20 cellular contexts compared by ENCODE assay signal in the genomic region with DNA sequence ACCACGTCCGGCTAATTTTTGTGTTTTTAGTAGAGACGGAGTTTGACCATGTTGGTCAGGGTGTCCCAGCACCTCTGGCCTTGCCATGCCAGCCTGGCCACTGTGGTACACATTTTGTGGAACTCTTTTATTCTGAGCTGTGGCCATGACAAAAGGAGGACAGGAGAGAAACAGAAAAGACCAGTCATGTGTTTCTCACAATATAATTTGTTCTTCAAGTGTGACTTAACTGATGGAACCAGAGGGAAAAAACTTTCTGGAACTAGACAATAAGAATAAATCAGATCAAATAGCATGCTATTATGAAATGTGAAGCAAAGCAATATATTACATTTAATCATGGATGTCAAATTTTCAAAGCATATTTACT. TPM values are rescaled to one million over a fixed set of nuclear protein-coding genes. Genes with fewer than 3 reads are reported as not detected.
DNase-seq lines count a peak whose midpoint lies in the region; ATAC-seq, FAIRE-seq and TF ChIP-seq lines count a peak whose summit lies in the region.
"Had no signal": no experiment of that assay in that cellular context is flagged by ENCODE, and none has a peak within 500 bp of the region (broad histone marks: within the 10 kb centered on the region; RNA-seq: fewer than 3 reads in every experiment).

No MANE protein-coding gene starts in this region.

- H3K79me2 ChIP-seq in HepG2 (ENCODE audit: insufficient read depth, low read length), result peaks cover 7% of the 10 kb centered on the region

- H3K27ac Mint-ChIP-seq in T-helper 17 cell, result peak overlapping the region; percentile 99
- peak overlapping the region; percentile 19 to 100 (median 100) for H3K27ac Mint-ChIP-seq in naive B cell
- H3K27ac Mint-ChIP-seq: endodermal cell, H9, mesothelial cell of epicardium had no signal

- intact Hi-C loops in HepG2 (cut with micrococcal nuclease; ENCODE audit: unreplicated experiment), result no loop called here
- intact Hi-C loops in right lobe of liver (cut with DNase I), result no loop called here

- no peak overlapping the region for H3K9ac ChIP-seq in HepG2 (ENCODE audit: insufficient read depth, low read depth, low read length)

- H2AFZ ChIP-seq in HepG2 (ENCODE audit: low read length), result no peak overlapping the region
- H2AFZ ChIP-seq: PC-9 had no signal

- peaks cover 36% of the 10 kb centered on the region for H3K4me1 Mint-ChIP-seq in T-helper 17 cell
- H3K4me1 Mint-ChIP-seq in naive B cell, result peaks cover 39 to 46% (median 44%) of the 10 kb centered on the region in 3 donors

- no peak for TF ChIP-seq CTCF in HepG2 (CRISPR knock-in tag; IDR thresholded peaks at IDR 0.05)
- TF ChIP-seq CTCF in right lobe of liver (IDR thresholded peaks at IDR 0.05), result no peak

- H3K9me3 Mint-ChIP-seq in naive B cell, result peaks cover 0 to 2% (median 0%) of the 10 kb centered on the region in 7 donors
- H3K9me3 Mint-ChIP-seq: stimulated activated naive CD8-positive, alpha-beta T cell treated with anti-CD3 and anti-CD28 coated beads, Interleukin-15, Interleukin-2, amounts not matched to agents 100 ng/mL and 50 ng/mL, for 24 hours had no signal

- TF ChIP-seq RAD21 in HepG2 (CRISPR knock-in tag; IDR thresholded peaks at IDR 0.05), result no peak

- CTCF ChIA-PET in HepG2 (lab: Yijun Ruan, JAX; ENCODE audit: low intra/inter-chr PET ratio, low total read pairs), result no interaction called here

- no peak overlapping the region for H3K4me2 ChIP-seq in HepG2 (ENCODE audit: low read depth, low read length)
- H3K4me2 ChIP-seq: PC-9 had no signal

- no peaks in the 10 kb centered on the region for H3K27me3 Mint-ChIP-seq in T-helper 17 cell
- no peaks in the 10 kb centered on the region for H3K27me3 Mint-ChIP-seq in naive B cell
- H3K27me3 Mint-ChIP-seq: activated naive CD8-positive, alpha-beta T cell treated with anti-CD3 and anti-CD28 coated beads, Interleukin-2, amount 10 ng/mL, durations not matched to agents 7 days and 5 days; stimulated activated naive CD8-positive, alpha-beta T cell treated with anti-CD3 and anti-CD28 coated beads, Interleukin-15, Interleukin-2, amounts not matched to agents 100 ng/mL and 50 ng/mL, for 24 hours had no signal

- H3K9me3 ChIP-seq in HepG2 (ENCODE audit: low read length) (no peaks in the 10 kb centered on the region), right lobe of liver (no peaks in the 10 kb centered on the region), T-helper 17 cell (ENCODE audit: control insufficient read depth, low read length, poor library complexity, severe bottlenecking) (no peaks in the 10 kb centered on the region)
- H3K9me3 ChIP-seq: prostate gland, tibial nerve had no signal

- H3K36me3 ChIP-seq in HepG2 (replicated peaks in 1 of 2; ENCODE audit: control insufficient read depth in 1 of 2, insufficient read depth in 2 of 2, low read length in 2 of 2) (no peaks in the 10 kb centered on the region), right lobe of liver (no peaks in the 10 kb centered on the region)
- H3K36me3 ChIP-seq: prostate gland, tibial nerve had no signal

- H3K4me3 Mint-ChIP-seq in T-helper 17 cell (peak overlapping the region; percentile 55), naive B cell (peak overlapping the region in 7 of 8 donors; percentile 36 to 100 (median 96))
- H3K4me3 Mint-ChIP-seq: activated naive CD8-positive, alpha-beta T cell treated with anti-CD3 and anti-CD28 coated beads, Interleukin-2, amount 10 ng/mL, durations not matched to agents 7 days and 5 days; endodermal cell; H9; mesothelial cell of epicardium; stimulated activated naive CD8-positive, alpha-beta T cell treated with anti-CD3 and anti-CD28 coated beads, Interleukin-15, Interleukin-2, amounts not matched to agents 100 ng/mL and 50 ng/mL, for 24 hours had no signal

- peaks cover 68% of the 10 kb centered on the region for H3K4me1 ChIP-seq in HepG2 (ENCODE audit: insufficient read depth, low read length)
- H3K4me1 ChIP-seq in right lobe of liver, result peaks cover 0 to under 1% (median 0%) of the 10 kb centered on the region in 4 donors
- H3K4me1 ChIP-seq: prostate gland had no signal

- no peak overlapping the region for H3K4me3 ChIP-seq in HepG2 (replicated peaks in 1 of 3; ENCODE audit: insufficient read depth in 1 of 3, low read depth in 2 of 3, low read length in 3 of 3)
- H3K4me3 ChIP-seq in right lobe of liver, result no peak overlapping the region
- H3K4me3 ChIP-seq: PC-9, prostate gland, tibial nerve had no signal

- TF ChIP-seq POLR2A in HepG2 (IDR thresholded peaks at IDR 0.05; ENCODE audit: insufficient read depth in 1 of 2, low read depth in 2 of 2, low read length in 2 of 2) (no peak), right lobe of liver (IDR thresholded peaks at IDR 0.05) (no peak)

- in situ Hi-C loops in HepG2 (cut with HindIII; ENCODE audit: extremely low pct_ligation_motif_present, low pct_unique_long_range_greater_than_20kb), result no loop called here

- no TSS peak for BruUV-seq in HepG2 (replicated peaks; lab: Mats Ljungman, UMichigan)

- WGBS in HepG2 (ENCODE audit: low lambda C conversion rate), result 96% methylated on average over 3 of the region's 3 CpGs
- WGBS in right lobe of liver (ENCODE audit: insufficient coverage, low coverage, low lambda C conversion rate, missing lambda C conversion rate), result 95% methylated on average over 3 of the region's 3 CpGs

- no peaks in the 10 kb centered on the region for H4K20me1 ChIP-seq in HepG2 (ENCODE audit: insufficient read depth, low read length)

- H3K36me3 Mint-ChIP-seq in T-helper 17 cell (ENCODE audit: low read depth), result no peaks in the 10 kb centered on the region
- H3K36me3 Mint-ChIP-seq in naive B cell, result no peaks in the 10 kb centered on the region

- H3K27ac ChIP-seq in HepG2 (ENCODE audit: extremely low read length, insufficient read depth, low read length) (no peak overlapping the region), right lobe of liver (no peak overlapping the region)
- H3K27ac ChIP-seq: PC-9, prostate gland had no signal

- FAIRE-seq in HepG2 (lab: Jason Lieb, UNC), result no peak

- TF ChIP-seq EP300 in HepG2 (IDR thresholded peaks at IDR 0.05; ENCODE audit: low read depth in 2 of 2, low read length in 2 of 2) (no peak), HepG2 (CRISPR knock-in tag; IDR thresholded peaks at IDR 0.05; ENCODE audit: borderline replicate concordance) (no peak)

- no peaks in the 10 kb centered on the region; a peak in 1 of 5 replicates for H3K27me3 ChIP-seq in HepG2 (ENCODE audit: control insufficient read depth in 1 of 2, insufficient read depth in 2 of 2, low read length in 2 of 2)
- no peaks in the 10 kb centered on the region for H3K27me3 ChIP-seq in right lobe of liver
- H3K27me3 ChIP-seq: tibial nerve had no signal

- POLR2A ChIA-PET in HepG2 (lab: Yijun Ruan, JAX), result no interaction called here

- DNase-seq in HepG2 (ENCODE audit: low spot score) (no peak), right lobe of liver (no peak), T-helper 17 cell (no peak), naive B cell (no peak), HT-29 (ENCODE audit: low spot score) (no peak)
- DNase-seq: activated naive CD8-positive, alpha-beta T cell treated with anti-CD3 and anti-CD28 coated beads, Interleukin-2, amount 10 ng/mL, durations not matched to agents 7 days and 5 days; endodermal cell; H9; NCI-H187 treated with DMSO at 0.1 percent for 48 hours; NCI-H748 treated with DMSO at 0.1 percent for 48 hours; PC-9; SIG-M5; stimulated activated CD4-positive, alpha-beta T cell treated with anti-CD3 and anti-CD28 coated beads, Interleukin-2, amount 100 ng/mL, for 24 hours; T1000 had no signal

- ATAC-seq in HepG2 (no peak), right lobe of liver (no peak), T-helper 17 cell (no peak), naive B cell (ENCODE audit: low read depth in 2 of 2) (no peak), SK-N-SH treated with all-trans-retinoic acid at 6 μM for 48 hours (no peak), GM21526 (IDR thresholded peaks at IDR 0.05; ENCODE audit: low FRiP score, unreplicated experiment) (no peak)

RNA-seq across cellular contexts. Expression of gene RNASET2, which starts 4.2 kb away (rescaled TPM):
- 22.4 and 44.6 TPM in 2 replicates for total RNA-seq in HepG2 (2016; rRNA removed; fragmentation: Illumina TruSeq; extraction: Trizol)
- total RNA-seq in HepG2 (2016; cell fraction: cytosol; rRNA removed; fragmentation: Illumina TruSeq; extraction: Trizol; ENCODE audit: low read depth), result 26.9 and 41.2 TPM in 2 replicates
- total RNA-seq in HepG2 (2016; cell fraction: insoluble cytoplasmic fraction; rRNA removed; fragmentation: Illumina TruSeq; extraction: Trizol), result 25.4 and 45.4 TPM in 2 replicates
- 24.1 and 38.2 TPM in 2 replicates for total RNA-seq in HepG2 (2016; cell fraction: membrane; rRNA removed; fragmentation: Illumina TruSeq; extraction: Trizol)
- total RNA-seq in HepG2 (2016; cell fraction: nucleus; rRNA removed; fragmentation: Illumina TruSeq; extraction: Trizol), result 30.2 and 32.0 TPM in 2 replicates
- polyA plus RNA-seq in HepG2 (2011; rRNA removed), result 597 and 696 TPM in 2 replicates
- 456 and 545 TPM in 2 replicates for polyA plus RNA-seq in HepG2 (2011; cell fraction: cytosol; rRNA removed)
- 515 and 552 TPM in 2 replicates for polyA plus RNA-seq in HepG2 (2011; cell fraction: nucleus; rRNA removed)
- 446 and 587 TPM in 2 replicates for polyA plus RNA-seq in HepG2 (2012)
- 21.3 and 41.6 TPM in 2 replicates for polyA plus RNA-seq in HepG2 (2016; cell fraction: cytosol; fragmentation: Illumina TruSeq; extraction: Trizol; ENCODE audit: low read depth)
- polyA plus RNA-seq in HepG2 (2016; cell fraction: insoluble cytoplasmic fraction; fragmentation: Illumina TruSeq; extraction: Trizol; ENCODE audit: low read depth), result 26.6 and 27.0 TPM in 2 replicates
- 23.6 and 34.9 TPM in 2 replicates for polyA plus RNA-seq in HepG2 (2016; cell fraction: membrane; fragmentation: Illumina TruSeq; extraction: Trizol; ENCODE audit: low read depth)
- polyA plus RNA-seq in HepG2 (2016; cell fraction: nucleus; fragmentation: Illumina TruSeq; extraction: Trizol; ENCODE audit: insufficient read depth, low read depth), result 68.7 and 69.0 TPM in 2 replicates
- 4.7 and 104 TPM in 2 replicates for polyA minus RNA-seq in HepG2 (2011; rRNA and poly(A)+ RNA removed; ENCODE audit: low replicate concordance)
- 149 and 185 TPM in 2 replicates for polyA minus RNA-seq in HepG2 (2011; cell fraction: cytosol; rRNA and poly(A)+ RNA removed)
- polyA minus RNA-seq in HepG2 (2011; cell fraction: nucleus; rRNA and poly(A)+ RNA removed), result 159 and 184 TPM in 2 replicates
- total RNA-seq in right lobe of liver, result 10 to 100 TPM; 21.7 to 48.4 (median 30.8) TPM
- total RNA-seq in T-helper 17 cell, result 100 to 1,000 TPM; 245 to 340 TPM
- polyA plus RNA-seq in naive B cell (ENCODE audit: low read depth in 6 of 6), result 100 to 1,000 TPM; 472 to 744 (median 534) TPM
- 270 and 281 TPM in 2 replicates for total RNA-seq in HT-29 (2014; rRNA removed; shearing (Covaris generic))

RNA-seq across cellular contexts. Expression of gene CEP43, which starts 38.6 kb away (rescaled TPM):
- total RNA-seq in HepG2 (2016; rRNA removed; fragmentation: Illumina TruSeq; extraction: Trizol) (73.9 and 88.4 TPM in 2 replicates), right lobe of liver (10 to 100 TPM; 11.7 to 23.5 (median 19.7) TPM), T-helper 17 cell (10 to 100 TPM; 19.8 to 24.0 TPM)
- 84.7 and 89.7 TPM in 2 replicates for total RNA-seq in HepG2 (2016; cell fraction: cytosol; rRNA removed; fragmentation: Illumina TruSeq; extraction: Trizol; ENCODE audit: low read depth)
- total RNA-seq in HepG2 (2016; cell fraction: insoluble cytoplasmic fraction; rRNA removed; fragmentation: Illumina TruSeq; extraction: Trizol), result 68.4 and 95.5 TPM in 2 replicates
- 46.9 and 49.2 TPM in 2 replicates for total RNA-seq in HepG2 (2016; cell fraction: membrane; rRNA removed; fragmentation: Illumina TruSeq; extraction: Trizol)
- 62.5 and 63.7 TPM in 2 replicates for total RNA-seq in HepG2 (2016; cell fraction: nucleus; rRNA removed; fragmentation: Illumina TruSeq; extraction: Trizol)
- polyA plus RNA-seq in HepG2 (2011; rRNA removed) (20.7 and 29.3 TPM in 2 replicates), naive B cell (ENCODE audit: low read depth in 6 of 6) (10 to 100 TPM in 1 of 6 donors, 1 to 10 TPM in 5; 6.6 to 12.0 (median 7.2) TPM)
- 8.6 and 10.8 TPM in 2 replicates for polyA plus RNA-seq in HepG2 (2011; cell fraction: cytosol; rRNA removed)
- 39.4 and 43.9 TPM in 2 replicates for polyA plus RNA-seq in HepG2 (2011; cell fraction: nucleus; rRNA removed)
- 15.0 and 26.1 TPM in 2 replicates for polyA plus RNA-seq in HepG2 (2012)
- polyA plus RNA-seq in HepG2 (2016; cell fraction: cytosol; fragmentation: Illumina TruSeq; extraction: Trizol; ENCODE audit: low read depth), result 15.3 and 16.0 TPM in 2 replicates
- 90.9 and 96.9 TPM in 2 replicates for polyA plus RNA-seq in HepG2 (2016; cell fraction: insoluble cytoplasmic fraction; fragmentation: Illumina TruSeq; extraction: Trizol; ENCODE audit: low read depth)
- polyA plus RNA-seq in HepG2 (2016; cell fraction: membrane; fragmentation: Illumina TruSeq; extraction: Trizol; ENCODE audit: low read depth), result 23.9 and 25.0 TPM in 2 replicates
- polyA plus RNA-seq in HepG2 (2016; cell fraction: nucleus; fragmentation: Illumina TruSeq; extraction: Trizol; ENCODE audit: insufficient read depth, low read depth), result 111 and 119 TPM in 2 replicates
- 4.7 and 5.1 TPM in 2 replicates for polyA minus RNA-seq in HepG2 (2011; rRNA and poly(A)+ RNA removed; ENCODE audit: low replicate concordance)
- 15.3 and 20.4 TPM in 2 replicates for polyA minus RNA-seq in HepG2 (2011; cell fraction: cytosol; rRNA and poly(A)+ RNA removed)
- 42.8 and 56.1 TPM in 2 replicates for polyA minus RNA-seq in HepG2 (2011; cell fraction: nucleus; rRNA and poly(A)+ RNA removed)
- 26.5 and 28.4 TPM in 2 replicates for total RNA-seq in HT-29 (2014; rRNA removed; shearing (Covaris generic))
